37 cellular contexts compared by ENCODE assay signal in the genomic region with DNA sequence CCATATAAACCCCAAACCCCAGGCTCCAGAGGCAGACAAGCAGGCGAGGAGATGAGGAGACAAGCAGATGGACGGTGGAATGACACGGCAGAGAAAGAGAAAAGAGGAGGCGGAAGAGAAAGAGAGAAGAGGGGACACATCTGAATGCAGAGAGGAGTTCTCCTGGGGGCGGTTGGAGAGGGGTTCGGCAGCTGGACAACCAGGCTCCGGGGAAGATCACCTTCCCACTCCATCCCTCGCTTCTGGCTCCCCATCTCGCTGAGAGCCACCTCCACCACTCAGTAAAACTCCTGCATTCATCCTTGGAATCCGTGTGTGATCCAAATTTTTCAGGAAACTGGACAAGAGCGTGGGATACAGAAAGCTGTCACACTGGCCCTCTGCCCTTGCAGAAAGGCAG.
DNase-seq lines count a peak whose midpoint lies in the region; ATAC-seq, FAIRE-seq and TF ChIP-seq lines count a peak whose summit lies in the region.
"Had no signal": no experiment of that assay in that cellular context is flagged by ENCODE, and none has a peak within 500 bp of the region (broad histone marks: within the 10 kb centered on the region; RNA-seq: fewer than 3 reads in every experiment).

No MANE protein-coding gene starts in this region.

- CTCF ChIA-PET in HepG2 (lab: Yijun Ruan, JAX; ENCODE audit: low intra/inter-chr PET ratio, low total read pairs) = no interaction called here
- CTCF ChIA-PET in PC-9 (lab: Charles Lee) = no interaction called here
- CTCF ChIA-PET in activated CD8-positive, alpha-beta T cell treated with anti-CD3 and anti-CD28 coated beads for 36 hours (lab: Charles Lee) = no interaction called here

- H3F3A ChIP-seq in GM23338 (replicated peaks; ENCODE audit: low read depth) = no peaks in the 10 kb centered on the region
- H3F3A ChIP-seq in PC-9 (ENCODE audit: insufficient read depth, low read depth) = no peaks in the 10 kb centered on the region

- TF ChIP-seq EP300 in HepG2 (IDR thresholded peaks at IDR 0.05; ENCODE audit: low read depth in 2 of 2, low read length in 2 of 2) = no peak
- no peak for TF ChIP-seq EP300 in HepG2 (CRISPR knock-in tag; IDR thresholded peaks at IDR 0.05; ENCODE audit: borderline replicate concordance)

- H3K9me3 ChIP-seq in HepG2 (ENCODE audit: low read length) (peaks cover 17% of the 10 kb centered on the region; the same call in 1 of the 2 replicates), right lobe of liver (no peaks in the 10 kb centered on the region), PC-9 (ENCODE audit: insufficient read depth, low read depth) (no peaks in the 10 kb centered on the region)
- H3K9me3 ChIP-seq: A549, BE2C, Caco-2 had no signal

- H3K4me3 ChIP-seq in HepG2 (replicated peaks in 1 of 3; ENCODE audit: insufficient read depth in 1 of 3, low read depth in 2 of 3, low read length in 3 of 3) (no peak overlapping the region), right lobe of liver (no peak overlapping the region), GM23338 (no peak overlapping the region), PC-9 (no peak overlapping the region)
- H3K4me3 ChIP-seq: A549; BLaER1; BLaER1 treated with 17β-estradiol and CSF1 and Interleukin-3, amounts not matched to agents 10 nM and 100 nM had no signal

- TF ChIP-seq CTCF in HepG2 (CRISPR knock-in tag; IDR thresholded peaks at IDR 0.05) = no peak
- no peak for TF ChIP-seq CTCF in right lobe of liver (IDR thresholded peaks at IDR 0.05)
- no peak for TF ChIP-seq CTCF in GM23338 (conservative IDR thresholded peaks at IDR 0.05; ENCODE audit: low read depth in 2 of 2)
- TF ChIP-seq CTCF in PC-9 (conservative IDR thresholded peaks at IDR 0.05) = no peak
- no peak for TF ChIP-seq CTCF in activated CD8-positive, alpha-beta T cell treated with anti-CD3 and anti-CD28 coated beads for 36 hours (IDR thresholded peaks at IDR 0.05)

- no peaks in the 10 kb centered on the region for H3K27me3 ChIP-seq in HepG2 (ENCODE audit: control insufficient read depth in 1 of 2, insufficient read depth in 2 of 2, low read length in 2 of 2)
- H3K27me3 ChIP-seq in right lobe of liver = no peaks in the 10 kb centered on the region
- H3K27me3 ChIP-seq in GM23338 (ENCODE audit: insufficient read depth) = no peaks in the 10 kb centered on the region
- no peaks in the 10 kb centered on the region for H3K27me3 ChIP-seq in PC-9 (ENCODE audit: insufficient read depth, low read depth)
- H3K27me3 ChIP-seq: BE2C; BLaER1; BLaER1 treated with 17β-estradiol and CSF1 and Interleukin-3, amounts not matched to agents 10 nM and 100 nM had no signal

- in situ Hi-C loops in HepG2 (cut with HindIII; ENCODE audit: extremely low pct_ligation_motif_present, low pct_unique_long_range_greater_than_20kb) = no loop called here

- intact Hi-C loops in HepG2 (cut with micrococcal nuclease; ENCODE audit: unreplicated experiment) (no loop called here), right lobe of liver (cut with DNase I) (no loop called here), PC-9 (cut with micrococcal nuclease; ENCODE audit: unreplicated experiment) (no loop called here), posterior cingulate gyrus (cut with DNase I) (no loop called here)
- intact Hi-C loops in activated CD8-positive, alpha-beta T cell treated with anti-CD3 and anti-CD28 coated beads for 36 hours (cut with micrococcal nuclease) = no loop called here

- H3K79me2 ChIP-seq in HepG2 (ENCODE audit: insufficient read depth, low read length) (no peaks in the 10 kb centered on the region), GM23338 (replicated peaks; ENCODE audit: insufficient read depth) (no peaks in the 10 kb centered on the region), PC-9 (ENCODE audit: low read depth) (no peaks in the 10 kb centered on the region)

- no peak for TF ChIP-seq RAD21 in HepG2 (CRISPR knock-in tag; IDR thresholded peaks at IDR 0.05)

- H3K4me3 Mint-ChIP-seq in GM23338 = no peak overlapping the region
- no peak overlapping the region for H3K4me3 Mint-ChIP-seq in activated CD8-positive, alpha-beta T cell treated with anti-CD3 and anti-CD28 coated beads for 36 hours
- H3K4me3 Mint-ChIP-seq: B cell; CD14-positive monocyte; CD4-positive, alpha-beta memory T cell; CD4-positive, alpha-beta T cell; CD4-positive, CD25-positive, alpha-beta regulatory T cell; CD8-positive, alpha-beta memory T cell; CD8-positive, alpha-beta T cell had no signal

- WGBS in HepG2 (ENCODE audit: low lambda C conversion rate) = 39% methylated on average over 11 of the region's 11 CpGs
- WGBS in right lobe of liver (ENCODE audit: insufficient coverage, low coverage, low lambda C conversion rate, missing lambda C conversion rate) = 57% methylated on average over 8 of the region's 11 CpGs

- H3K9me3 Mint-ChIP-seq in GM23338 = peaks cover 8% of the 10 kb centered on the region; the same call in 2 of the 3 replicates
- peaks cover 15% of the 10 kb centered on the region for H3K9me3 Mint-ChIP-seq in activated CD8-positive, alpha-beta T cell treated with anti-CD3 and anti-CD28 coated beads for 36 hours

- no peak overlapping the region for H3K9ac ChIP-seq in HepG2 (ENCODE audit: insufficient read depth, low read depth, low read length)
- H3K9ac ChIP-seq: BLaER1; BLaER1 treated with 17β-estradiol and CSF1 and Interleukin-3, amounts not matched to agents 10 nM and 100 nM had no signal

- H3K27ac Mint-ChIP-seq in GM23338 = no peak overlapping the region
- no peak overlapping the region for H3K27ac Mint-ChIP-seq in activated CD8-positive, alpha-beta T cell treated with anti-CD3 and anti-CD28 coated beads for 36 hours
- H3K27ac Mint-ChIP-seq: B cell; CD14-positive monocyte; CD4-positive, alpha-beta T cell; CD4-positive, CD25-positive, alpha-beta regulatory T cell; CD8-positive, alpha-beta memory T cell; CD8-positive, alpha-beta T cell had no signal

- H3K27me3 Mint-ChIP-seq in GM23338 (ENCODE audit: insufficient read depth, low read depth, poor library complexity) = no peaks in the 10 kb centered on the region
- no peaks in the 10 kb centered on the region for H3K27me3 Mint-ChIP-seq in activated CD8-positive, alpha-beta T cell treated with anti-CD3 and anti-CD28 coated beads for 36 hours
- H3K27me3 Mint-ChIP-seq: B cell; CD4-positive, alpha-beta memory T cell; CD4-positive, alpha-beta T cell; CD4-positive, CD25-positive, alpha-beta regulatory T cell; CD8-positive, alpha-beta memory T cell had no signal

- no peaks in the 10 kb centered on the region for H3K36me3 ChIP-seq in HepG2 (replicated peaks in 1 of 2; ENCODE audit: control insufficient read depth in 1 of 2, insufficient read depth in 2 of 2, low read length in 2 of 2)
- no peaks in the 10 kb centered on the region for H3K36me3 ChIP-seq in right lobe of liver
- no peaks in the 10 kb centered on the region for H3K36me3 ChIP-seq in GM23338 (ENCODE audit: insufficient read depth)
- H3K36me3 ChIP-seq in PC-9 (ENCODE audit: low read depth) = no peaks in the 10 kb centered on the region
- H3K36me3 ChIP-seq: BE2C; BLaER1; BLaER1 treated with 17β-estradiol and CSF1 and Interleukin-3, amounts not matched to agents 10 nM and 100 nM had no signal

- no peak for FAIRE-seq in HepG2 (lab: Jason Lieb, UNC)
- FAIRE-seq: A204.1, A549, D721Med had no signal

- H4K20me1 ChIP-seq in HepG2 (ENCODE audit: insufficient read depth, low read length) (no peaks in the 10 kb centered on the region), GM23338 (replicated peaks; ENCODE audit: insufficient read depth) (no peaks in the 10 kb centered on the region), PC-9 (ENCODE audit: insufficient read depth) (no peaks in the 10 kb centered on the region)
- H4K20me1 ChIP-seq: BLaER1; BLaER1 treated with 17β-estradiol and CSF1 and Interleukin-3, amounts not matched to agents 10 nM and 100 nM had no signal

- H3K4me1 Mint-ChIP-seq in GM23338 = peaks cover 14% of the 10 kb centered on the region
- H3K4me1 Mint-ChIP-seq in activated CD8-positive, alpha-beta T cell treated with anti-CD3 and anti-CD28 coated beads for 36 hours (ENCODE audit: low read depth) = no peaks in the 10 kb centered on the region
- H3K4me1 Mint-ChIP-seq: B cell; CD14-positive monocyte; CD4-positive, alpha-beta memory T cell; CD4-positive, CD25-positive, alpha-beta regulatory T cell; CD8-positive, alpha-beta memory T cell had no signal

- POLR2A ChIA-PET in HepG2 (lab: Yijun Ruan, JAX) (no interaction called here), PC-9 (lab: Charles Lee; ENCODE audit: unreplicated experiment) (no interaction called here)
- POLR2A ChIA-PET in activated CD8-positive, alpha-beta T cell treated with anti-CD3 and anti-CD28 coated beads for 36 hours (lab: Charles Lee) = no interaction called here

- ATAC-seq in HepG2 = no peak
- no peak for ATAC-seq in right lobe of liver
- ATAC-seq in GM23338 = no peak
- ATAC-seq in HG02973 (IDR thresholded peaks at IDR 0.05; ENCODE audit: unreplicated experiment) = no peak
- ATAC-seq in activated CD8-positive, alpha-beta T cell treated with anti-CD3 and anti-CD28 coated beads for 36 hours = no peak
- ATAC-seq: A549; CD8-positive, alpha-beta T cell had no signal

- no peak overlapping the region for H3K4me2 ChIP-seq in HepG2 (ENCODE audit: low read depth, low read length)
- no peak overlapping the region for H3K4me2 ChIP-seq in GM23338
- H3K4me2 ChIP-seq in PC-9 = no peak overlapping the region
- H3K4me2 ChIP-seq: A549; BLaER1; BLaER1 treated with 17β-estradiol and CSF1 and Interleukin-3, amounts not matched to agents 10 nM and 100 nM had no signal

- TF ChIP-seq POLR2A in HepG2 (IDR thresholded peaks at IDR 0.05; ENCODE audit: insufficient read depth in 1 of 2, low read depth in 2 of 2, low read length in 2 of 2) (no peak), right lobe of liver (IDR thresholded peaks at IDR 0.05) (no peak)

- H3K27ac ChIP-seq in HepG2 (ENCODE audit: extremely low read length, insufficient read depth, low read length) (no peak overlapping the region), right lobe of liver (no peak overlapping the region), GM23338 (ENCODE audit: low read depth) (no peak overlapping the region), PC-9 (no peak overlapping the region)
- H3K27ac ChIP-seq: 22Rv1; A549; BLaER1; BLaER1 treated with 17β-estradiol and CSF1 and Interleukin-3, amounts not matched to agents 10 nM and 100 nM; C4-2B had no signal

- BruUV-seq in HepG2 (replicated peaks; lab: Mats Ljungman, UMichigan) (no TSS peak), PC-9 (replicated peaks; lab: Mats Ljungman, UMichigan) (no TSS peak)

- H3K9me2 ChIP-seq in GM23338 (ENCODE audit: insufficient read depth) = peaks cover 14% of the 10 kb centered on the region
- H3K9me2 ChIP-seq in PC-9 (ENCODE audit: insufficient read depth) = no peaks in the 10 kb centered on the region

- peaks cover 18% of the 10 kb centered on the region; the same call in 2 of the 3 replicates for H3K36me3 Mint-ChIP-seq in GM23338 (ENCODE audit: low read depth)
- no peaks in the 10 kb centered on the region for H3K36me3 Mint-ChIP-seq in activated CD8-positive, alpha-beta T cell treated with anti-CD3 and anti-CD28 coated beads for 36 hours (ENCODE audit: low read depth)
- H3K36me3 Mint-ChIP-seq: CD14-positive monocyte; CD4-positive, alpha-beta memory T cell; CD4-positive, CD25-positive, alpha-beta regulatory T cell; CD8-positive, alpha-beta memory T cell; CD8-positive, alpha-beta T cell had no signal

- H3K4me1 ChIP-seq in HepG2 (ENCODE audit: insufficient read depth, low read length) (no peaks in the 10 kb centered on the region), right lobe of liver (no peaks in the 10 kb centered on the region), GM23338 (ENCODE audit: insufficient read depth) (peaks cover 7% of the 10 kb centered on the region; the same call in 1 of the 2 replicates), PC-9 (replicated peaks; ENCODE audit: insufficient read depth) (no peaks in the 10 kb centered on the region)
- H3K4me1 ChIP-seq: A549; BE2C; BLaER1; BLaER1 treated with 17β-estradiol and CSF1 and Interleukin-3, amounts not matched to agents 10 nM and 100 nM; Caco-2 had no signal

- H2AFZ ChIP-seq in HepG2 (ENCODE audit: low read length) = peak overlapping the region; percentile 54
- peak overlapping the region; percentile 79 for H2AFZ ChIP-seq in GM23338
- H2AFZ ChIP-seq in PC-9 = 0 out of 2 replicates have a peak overlapping the region, but pooled peaks have one; percentile 67

- DNase-seq in HepG2 (ENCODE audit: low spot score) (no peak), right lobe of liver (no peak), GM23338 (ENCODE audit: low spot score) (no peak), PC-9 (no peak), posterior cingulate gyrus (peak in 6 of 10 donors; percentile 5 to 85 (median 54)), Ammon's horn (ENCODE audit: low spot score) (no peak)
- no peak for DNase-seq in activated CD8-positive, alpha-beta T cell treated with anti-CD3 and anti-CD28 coated beads for 36 hours
- DNase-seq: 8988T; ACHN; AML-193; BE2C; C1 segment of cervical spinal cord; Caco-2; Calu3; CD4-positive, alpha-beta memory T cell; CD4-positive, alpha-beta T cell; CD4-positive, CD25-positive, alpha-beta regulatory T cell; CD8-positive, alpha-beta memory T cell; CD8-positive, alpha-beta T cell; COR-L47; DMS 273 treated with DMSO at 0.1 percent for 48 hours; DMS153; DMS53; DMS79; DMS79 treated with DMSO at 0.1 percent for 48 hours; DND-41; EL had no signal

Comparison
In these comparisons a context has a peak if more than half of its experiments do, and no peak if none do; other contexts are left out.
1. DNase-seq: peak in posterior cingulate gyrus (6 of 10); none in HepG2 (single experiment), right lobe of liver (0 of 3), GM23338 (single experiment), PC-9 (0 of 2), Ammon's horn (single experiment) and activated CD8-positive, alpha-beta T cell treated with anti-CD3 and anti-CD28 coated beads for 36 hours (single experiment).
2. Peak in every context shown above with its lines, with median percentiles within 50 percentile points of each other: H2AFZ ChIP-seq.